8 cellular contexts compared by ENCODE assay signal in the genomic region with DNA sequence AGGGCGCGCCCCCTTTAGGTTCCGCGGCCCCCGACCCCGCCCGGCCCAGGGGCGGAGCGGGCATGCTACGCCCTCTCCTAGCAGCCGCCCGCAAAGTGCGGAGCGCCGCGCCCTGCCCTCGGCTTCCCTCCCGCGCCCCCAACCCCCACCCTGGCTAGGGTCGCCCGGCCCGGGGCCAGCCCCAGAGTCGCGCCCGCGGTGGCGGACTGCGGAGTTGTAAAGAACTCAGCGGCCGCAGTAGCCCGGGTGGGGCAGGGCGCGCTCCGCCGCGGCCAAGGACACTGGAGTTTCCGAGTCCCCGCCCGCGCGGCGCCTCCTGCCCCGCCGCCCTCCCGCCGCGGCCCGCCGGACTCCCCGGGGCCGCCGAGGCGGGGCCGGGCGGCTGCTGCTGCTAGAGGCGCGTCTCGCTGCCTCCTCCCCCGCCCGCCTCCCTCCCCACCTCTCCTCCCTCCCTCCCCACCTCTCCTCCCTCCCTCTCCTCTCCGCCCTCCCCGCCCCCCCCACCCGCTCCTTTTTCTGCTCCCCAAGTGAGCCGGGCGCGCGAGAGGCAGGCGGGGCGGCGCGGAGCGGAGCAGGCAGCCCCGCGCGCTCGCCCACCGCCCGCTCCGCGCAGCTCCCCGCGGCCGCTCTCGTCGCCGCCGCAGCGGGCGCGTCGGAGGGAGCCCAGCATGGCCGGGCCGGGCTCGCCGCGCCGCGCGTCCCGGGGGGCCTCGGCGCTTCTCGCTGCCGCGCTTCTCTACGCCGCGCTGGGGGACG. TPM values are rescaled to one million over a fixed set of nuclear protein-coding genes. Genes with fewer than 3 reads are reported as not detected.
A peak's percentile ranks its signal among the peaks of the same experiment; 100 is the strongest.
DNase-seq lines count a peak whose midpoint lies in the region; ATAC-seq and TF ChIP-seq lines count a peak whose summit lies in the region.

CACNA2D3 (plus strand) TSS at position 507 of the 756 bp plus-strand sequence.

- H3K36me3 Mint-ChIP-seq in type B pancreatic cell = no peaks in the 10 kb centered on the region
- H3K36me3 Mint-ChIP-seq in T-helper 2 cell treated with Interferon-gamma antibody and Interleukin-4, amounts not matched to agents 5 μg/mL and 100 μg/mL, for 36 hours (ENCODE audit: low read depth) = no peaks in the 10 kb centered on the region

- peak; percentile 73 for ATAC-seq in left lobe of liver
- ATAC-seq in HG02588 (IDR thresholded peaks at IDR 0.05; ENCODE audit: unreplicated experiment) = no peak

- DNase-seq in Daoy (ENCODE audit: low read depth) = peak; percentile 61
- peak; percentile 51 for DNase-seq in MG63
- peak; percentile 12 for DNase-seq in cerebellar cortex (ENCODE audit: low spot score)
- no peak for DNase-seq in left lobe of liver (ENCODE audit: low spot score)
- no peak for DNase-seq in type B pancreatic cell (ENCODE audit: extremely low spot score, unreplicated experiment)
- DNase-seq in activated CD8-positive, alpha-beta memory T cell treated with anti-CD3 and anti-CD28 coated beads, Interleukin-2, amount 50 U/mL, for 48 hours = no peak
- DNase-seq in T-helper 2 cell treated with Interferon-gamma antibody and Interleukin-4, amounts not matched to agents 5 μg/mL and 100 μg/mL, for 36 hours (ENCODE audit: low spot score) = no peak

- peaks cover 82% of the 10 kb centered on the region for H3K27me3 Mint-ChIP-seq in type B pancreatic cell
- H3K27me3 Mint-ChIP-seq in T-helper 2 cell treated with Interferon-gamma antibody and Interleukin-4, amounts not matched to agents 5 μg/mL and 100 μg/mL, for 36 hours (ENCODE audit: low read depth) = peaks cover 58% of the 10 kb centered on the region

- H3K27ac Mint-ChIP-seq in type B pancreatic cell = peak within 1 kb of the TSS; percentile 23
- H3K27ac Mint-ChIP-seq in T-helper 2 cell treated with Interferon-gamma antibody and Interleukin-4, amounts not matched to agents 5 μg/mL and 100 μg/mL, for 36 hours = no peak within 1 kb of the TSS

- H3K4me1 Mint-ChIP-seq in type B pancreatic cell (ENCODE audit: unreplicated experiment) = peaks cover 10% of the 10 kb centered on the region
- peaks cover 3% of the 10 kb centered on the region for H3K4me1 Mint-ChIP-seq in T-helper 2 cell treated with Interferon-gamma antibody and Interleukin-4, amounts not matched to agents 5 μg/mL and 100 μg/mL, for 36 hours (ENCODE audit: low read depth)

- H3K27me3 ChIP-seq in MG63 = peaks cover 7% of the 10 kb centered on the region

- no peak for TF ChIP-seq CTCF in type B pancreatic cell (conservative IDR thresholded peaks at IDR 0.05)

- H3K9me3 Mint-ChIP-seq in type B pancreatic cell = no peaks in the 10 kb centered on the region
- no peaks in the 10 kb centered on the region for H3K9me3 Mint-ChIP-seq in T-helper 2 cell treated with Interferon-gamma antibody and Interleukin-4, amounts not matched to agents 5 μg/mL and 100 μg/mL, for 36 hours

- H3K36me3 ChIP-seq in MG63 = no peaks in the 10 kb centered on the region

- H3K4me3 ChIP-seq in MG63 = peak within 1 kb of the TSS; percentile 46

- H3K4me3 Mint-ChIP-seq in type B pancreatic cell = peak within 1 kb of the TSS; percentile 89
- no peak within 1 kb of the TSS for H3K4me3 Mint-ChIP-seq in T-helper 2 cell treated with Interferon-gamma antibody and Interleukin-4, amounts not matched to agents 5 μg/mL and 100 μg/mL, for 36 hours

- H3K9me3 ChIP-seq in MG63 = no peaks in the 10 kb centered on the region

RNA-seq across cellular contexts. Expression of gene CACNA2D3, which starts in this region (rescaled TPM):
- 1.3 and 2.0 TPM in 2 replicates for total RNA-seq in Daoy (2014; rRNA removed; shearing (Covaris generic))
- 1.2 and 2.0 TPM in 2 replicates for total RNA-seq in MG63 (2014; rRNA removed; shearing (Covaris generic); ENCODE audit: low replicate concordance)
- total RNA-seq in left lobe of liver (0.10 TPM), type B pancreatic cell (ENCODE audit: low replicate concordance) (1.8 and 2.5 TPM in 2 replicates)

Comparison
In these comparisons a context has a peak if more than half of its experiments do, and no peak if none do; other contexts are left out.
1. Peak in ATAC-seq in left lobe of liver; RNA of the gene not detected or under 1 TPM.
2. DNase-seq: peak in Daoy (single experiment), MG63 (single experiment) and cerebellar cortex (single experiment); none in left lobe of liver (single experiment), type B pancreatic cell (single experiment), activated CD8-positive, alpha-beta memory T cell treated with anti-CD3 and anti-CD28 coated beads, Interleukin-2, amount 50 U/mL, for 48 hours (single experiment) and T-helper 2 cell treated with Interferon-gamma antibody and Interleukin-4, amounts not matched to agents 5 μg/mL and 100 μg/mL, for 36 hours (single experiment).